In the genomic region with DNA sequence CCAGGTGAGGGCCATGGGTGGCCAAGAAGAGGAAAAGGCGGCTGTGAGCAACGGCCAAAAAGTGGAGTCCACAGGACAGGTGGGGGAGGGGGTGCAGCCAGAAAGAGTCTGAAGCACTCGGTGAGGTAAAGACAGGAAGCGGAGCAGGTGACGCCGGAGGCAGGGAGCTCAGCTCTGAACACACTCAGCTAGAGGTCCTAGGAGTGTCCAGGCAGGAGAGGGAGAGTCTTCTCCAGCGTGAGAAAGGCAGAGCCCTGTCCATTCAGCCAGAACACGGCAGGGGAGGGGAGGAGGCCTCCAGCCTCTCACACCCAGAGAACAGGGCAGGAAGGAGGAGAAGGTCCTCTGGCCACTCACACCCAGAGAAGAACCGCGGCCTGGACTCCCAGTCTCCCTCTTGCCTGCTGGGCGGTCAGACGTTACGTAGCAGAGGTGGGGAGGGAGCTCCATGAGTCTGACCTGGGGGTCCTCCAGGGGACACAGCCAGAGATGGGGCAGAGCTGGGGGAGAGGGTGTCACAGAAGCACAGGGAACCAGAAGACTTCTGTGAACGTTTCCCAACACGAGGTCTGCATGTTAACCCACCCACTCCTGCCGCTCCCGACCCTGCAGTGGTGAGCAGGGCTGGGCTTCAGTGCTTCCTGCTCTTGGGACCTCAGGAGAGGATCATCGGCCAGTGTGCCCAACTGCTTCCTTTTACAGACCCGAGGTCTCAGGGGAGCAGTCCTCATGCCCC, we compare ENCODE assay signal across 1 cellular context.
TF ChIP-seq lines count a peak whose summit lies in the region.

No MANE protein-coding gene starts in this region.

TF ChIP-seq in H1, 55 proteins besides CTCF, POLR2A, EP300 and RAD21:
- TF ChIP-seq CREB1 (IDR thresholded peaks at IDR 0.05): no peak
- no peak for TF ChIP-seq PHF8 (conservative IDR thresholded peaks at IDR 0.05; ENCODE audit: low read depth, low read length)
- no peak for TF ChIP-seq TCF12 (IDR thresholded peaks at IDR 0.05; ENCODE audit: low read depth, low read length)
- no peak for TF ChIP-seq NANOG (IDR thresholded peaks at IDR 0.05; ENCODE audit: insufficient read depth, low read depth, low read length, poor library complexity, severe bottlenecking)
- no peak for TF ChIP-seq MAX (IDR thresholded peaks at IDR 0.05)
- TF ChIP-seq BRCA1 (IDR thresholded peaks at IDR 0.05; ENCODE audit: low read depth, low read length): no peak
- TF ChIP-seq, protein P1, sequence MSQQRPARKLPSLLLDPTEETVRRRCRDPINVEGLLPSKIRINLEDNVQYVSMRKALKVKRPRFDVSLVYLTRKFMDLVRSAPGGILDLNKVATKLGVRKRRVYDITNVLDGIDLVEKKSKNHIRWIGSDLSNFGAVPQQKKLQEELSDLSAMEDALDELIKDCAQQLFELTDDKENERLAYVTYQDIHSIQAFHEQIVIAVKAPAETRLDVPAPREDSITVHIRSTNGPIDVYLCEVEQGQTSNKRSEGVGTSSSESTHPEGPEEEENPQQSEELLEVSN (IDR thresholded peaks at IDR 0.05): no peak
- no peak for TF ChIP-seq SUZ12 (IDR thresholded peaks at IDR 0.05; ENCODE audit: low read length)
- TF ChIP-seq POU5F1 (IDR thresholded peaks at IDR 0.05; ENCODE audit: low read depth, low read length): no peak
- no peak for TF ChIP-seq BACH1 (IDR thresholded peaks at IDR 0.05; ENCODE audit: low read length)
- no peak for TF ChIP-seq NRF1 (IDR thresholded peaks at IDR 0.05; ENCODE audit: low read depth, low read length)
- TF ChIP-seq SRF (IDR thresholded peaks at IDR 0.05; ENCODE audit: low read depth, low read length): no peak
- TF ChIP-seq GABPA (IDR thresholded peaks at IDR 0.05; ENCODE audit: borderline replicate concordance, insufficient read depth, low read length): no peak
- no peak for TF ChIP-seq KDM1A (IDR thresholded peaks at IDR 0.05; ENCODE audit: borderline replicate concordance, low read length)
- no peak for TF ChIP-seq ASH2L (IDR thresholded peaks at IDR 0.05; ENCODE audit: low read length)
- TF ChIP-seq KDM5A (IDR thresholded peaks at IDR 0.05; ENCODE audit: low read length): no peak
- TF ChIP-seq, protein P2, sequence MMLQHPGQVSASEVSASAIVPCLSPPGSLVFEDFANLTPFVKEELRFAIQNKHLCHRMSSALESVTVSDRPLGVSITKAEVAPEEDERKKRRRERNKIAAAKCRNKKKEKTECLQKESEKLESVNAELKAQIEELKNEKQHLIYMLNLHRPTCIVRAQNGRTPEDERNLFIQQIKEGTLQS (IDR thresholded peaks at IDR 0.05; ENCODE audit: insufficient read depth, low read depth, low read length): no peak
